ENCODE assay signal across 22 cellular contexts in genomic region chrX:149370097-149370496, GRCh38.
DNase-seq lines count a peak whose midpoint lies in the region; ATAC-seq and TF ChIP-seq lines count a peak whose summit lies in the region.
"Had no signal": no experiment of that assay in that cellular context is flagged by ENCODE, and none has a peak within 500 bp of the region (broad histone marks: within the 10 kb centered on the region; RNA-seq: fewer than 3 reads in every experiment).

No MANE protein-coding gene starts in this region.

- TF ChIP-seq CTCF in AG10803 (conservative IDR thresholded peaks at IDR 0.05; ENCODE audit: low read length) (no peak), transverse colon (IDR thresholded peaks at IDR 0.05) (no peak)

- in situ Hi-C loops in transverse colon (cut with MboI; ENCODE audit: low pct_ligation_motif_present in 1 of 4, low pct_unique_long_range_greater_than_20kb in 1 of 4, low sequenced_read_pairs in 3 of 4) = no loop called here

- H3K4me3 ChIP-seq in AG10803 (ENCODE audit: low read length) = no peak overlapping the region
- H3K4me3 ChIP-seq in skeletal muscle cell (ENCODE audit: low read depth, low read length) = no peak overlapping the region
- no peak overlapping the region for H3K4me3 ChIP-seq in transverse colon
- H3K4me3 ChIP-seq: BLaER1, GM23338, HAP-1 had no signal

- WGBS in transverse colon (ENCODE audit: low coverage in 1 of 2), 2 donors = 78 to 100% methylated on average over 2 to 6 of the region's 6 CpGs

- TF ChIP-seq POLR2A in transverse colon (IDR thresholded peaks at IDR 0.05) = no peak

- H3K36me3 ChIP-seq in transverse colon = no peaks in the 10 kb centered on the region
- H3K36me3 ChIP-seq: BLaER1, HAP-1 had no signal

- no peaks in the 10 kb centered on the region for H3K27me3 ChIP-seq in transverse colon
- H3K27me3 ChIP-seq: BLaER1 had no signal

- H3K27ac ChIP-seq in transverse colon = no peak overlapping the region
- H3K27ac ChIP-seq: BLaER1 had no signal

- ATAC-seq in HG03095 (IDR thresholded peaks at IDR 0.05; ENCODE audit: unreplicated experiment) (no peak), SK-N-SH treated with all-trans-retinoic acid at 6 μM for 48 hours (no peak)
- ATAC-seq: GM23338, Panc1 had no signal

- TF ChIP-seq EP300 in transverse colon (IDR thresholded peaks at IDR 0.05; ENCODE audit: low read depth) = no peak

- no peaks in the 10 kb centered on the region for H3K4me1 ChIP-seq in transverse colon
- H3K4me1 ChIP-seq: HAP-1 had no signal

- DNase-seq in AG10803 (ENCODE audit: low read depth) (peak; percentile 35), RPMI7951 (ENCODE audit: low read depth) (peak; percentile 49), iPS-NIHi7 (ENCODE audit: extremely low spot score) (peak; percentile 3), skeletal muscle cell (ENCODE audit: low read depth) (peak; percentile 35), transverse colon (no peak)
- DNase-seq: CD4-positive, alpha-beta T cell; COR-L47; DMS79 treated with DMSO at 0.1 percent for 48 hours; KBM-7; NCI-H1105; NCI-H146; NCI-H2029; NCI-H226; NCI-H510A treated with DMSO at 0.1 percent for 48 hours; NCI-H748 treated with DMSO at 0.1 percent for 48 hours; NK-92 treated with Interleukin-12 subunit alpha and Interleukin-12 subunit beta, amount 100 ng/mL, for 24 hours had no signal

- intact Hi-C loops in transverse colon (cut with DNase I; ENCODE audit: low total_unique reads) = no loop called here

- no peaks in the 10 kb centered on the region for H3K9me3 ChIP-seq in transverse colon
- H3K9me3 ChIP-seq: BLaER1, HAP-1 had no signal

TF ChIP-seq in SK-N-SH treated with all-trans-retinoic acid at 6 μM for 48 hours, 23 proteins besides CTCF, POLR2A, EP300 and RAD21:
- no peak for TF ChIP-seq CSDC2 (CRISPR knock-in tag; IDR thresholded peaks at IDR 0.05)
